ENCODE assay signal across 1 cellular context in the genomic region with DNA sequence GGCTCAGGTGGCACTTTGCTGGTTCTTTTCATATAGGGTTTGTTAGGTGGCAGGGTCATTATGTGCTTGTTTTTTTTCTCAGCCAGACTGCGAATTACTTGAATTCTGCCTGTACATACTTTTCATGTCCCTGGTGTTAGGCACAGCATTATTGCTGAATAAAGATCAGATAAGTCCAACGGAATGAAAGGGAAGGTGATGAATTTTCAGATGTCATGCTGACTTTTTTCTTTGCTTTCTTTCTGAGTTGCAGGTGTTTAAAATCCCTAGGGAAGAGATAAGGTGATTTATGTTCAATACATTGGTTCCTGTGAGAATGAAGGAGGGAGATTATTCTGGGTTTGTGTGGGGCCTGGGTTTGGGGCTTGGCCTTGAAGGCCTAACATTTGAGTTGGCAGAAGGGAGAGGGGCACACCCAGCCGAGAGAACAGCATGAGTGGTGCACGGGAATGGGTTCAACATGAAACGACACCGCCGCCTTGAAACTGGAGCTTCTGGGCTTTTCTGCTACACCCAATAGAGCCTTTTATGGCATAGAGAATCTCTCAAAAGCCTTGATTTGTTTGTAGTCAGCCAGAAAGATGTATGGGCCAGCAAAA.
TF ChIP-seq lines count a peak whose summit lies in the region.

No MANE protein-coding gene starts in this region.

TF ChIP-seq in GM23338, 12 proteins besides CTCF, POLR2A, EP300 and RAD21 (continued from another document):
- TF ChIP-seq, protein P1, sequence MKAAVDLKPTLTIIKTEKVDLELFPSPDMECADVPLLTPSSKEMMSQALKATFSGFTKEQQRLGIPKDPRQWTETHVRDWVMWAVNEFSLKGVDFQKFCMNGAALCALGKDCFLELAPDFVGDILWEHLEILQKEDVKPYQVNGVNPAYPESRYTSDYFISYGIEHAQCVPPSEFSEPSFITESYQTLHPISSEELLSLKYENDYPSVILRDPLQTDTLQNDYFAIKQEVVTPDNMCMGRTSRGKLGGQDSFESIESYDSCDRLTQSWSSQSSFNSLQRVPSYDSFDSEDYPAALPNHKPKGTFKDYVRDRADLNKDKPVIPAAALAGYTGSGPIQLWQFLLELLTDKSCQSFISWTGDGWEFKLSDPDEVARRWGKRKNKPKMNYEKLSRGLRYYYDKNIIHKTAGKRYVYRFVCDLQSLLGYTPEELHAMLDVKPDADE (IDR thresholded peaks at IDR 0.05), result no peak
- TF ChIP-seq, protein P2, sequence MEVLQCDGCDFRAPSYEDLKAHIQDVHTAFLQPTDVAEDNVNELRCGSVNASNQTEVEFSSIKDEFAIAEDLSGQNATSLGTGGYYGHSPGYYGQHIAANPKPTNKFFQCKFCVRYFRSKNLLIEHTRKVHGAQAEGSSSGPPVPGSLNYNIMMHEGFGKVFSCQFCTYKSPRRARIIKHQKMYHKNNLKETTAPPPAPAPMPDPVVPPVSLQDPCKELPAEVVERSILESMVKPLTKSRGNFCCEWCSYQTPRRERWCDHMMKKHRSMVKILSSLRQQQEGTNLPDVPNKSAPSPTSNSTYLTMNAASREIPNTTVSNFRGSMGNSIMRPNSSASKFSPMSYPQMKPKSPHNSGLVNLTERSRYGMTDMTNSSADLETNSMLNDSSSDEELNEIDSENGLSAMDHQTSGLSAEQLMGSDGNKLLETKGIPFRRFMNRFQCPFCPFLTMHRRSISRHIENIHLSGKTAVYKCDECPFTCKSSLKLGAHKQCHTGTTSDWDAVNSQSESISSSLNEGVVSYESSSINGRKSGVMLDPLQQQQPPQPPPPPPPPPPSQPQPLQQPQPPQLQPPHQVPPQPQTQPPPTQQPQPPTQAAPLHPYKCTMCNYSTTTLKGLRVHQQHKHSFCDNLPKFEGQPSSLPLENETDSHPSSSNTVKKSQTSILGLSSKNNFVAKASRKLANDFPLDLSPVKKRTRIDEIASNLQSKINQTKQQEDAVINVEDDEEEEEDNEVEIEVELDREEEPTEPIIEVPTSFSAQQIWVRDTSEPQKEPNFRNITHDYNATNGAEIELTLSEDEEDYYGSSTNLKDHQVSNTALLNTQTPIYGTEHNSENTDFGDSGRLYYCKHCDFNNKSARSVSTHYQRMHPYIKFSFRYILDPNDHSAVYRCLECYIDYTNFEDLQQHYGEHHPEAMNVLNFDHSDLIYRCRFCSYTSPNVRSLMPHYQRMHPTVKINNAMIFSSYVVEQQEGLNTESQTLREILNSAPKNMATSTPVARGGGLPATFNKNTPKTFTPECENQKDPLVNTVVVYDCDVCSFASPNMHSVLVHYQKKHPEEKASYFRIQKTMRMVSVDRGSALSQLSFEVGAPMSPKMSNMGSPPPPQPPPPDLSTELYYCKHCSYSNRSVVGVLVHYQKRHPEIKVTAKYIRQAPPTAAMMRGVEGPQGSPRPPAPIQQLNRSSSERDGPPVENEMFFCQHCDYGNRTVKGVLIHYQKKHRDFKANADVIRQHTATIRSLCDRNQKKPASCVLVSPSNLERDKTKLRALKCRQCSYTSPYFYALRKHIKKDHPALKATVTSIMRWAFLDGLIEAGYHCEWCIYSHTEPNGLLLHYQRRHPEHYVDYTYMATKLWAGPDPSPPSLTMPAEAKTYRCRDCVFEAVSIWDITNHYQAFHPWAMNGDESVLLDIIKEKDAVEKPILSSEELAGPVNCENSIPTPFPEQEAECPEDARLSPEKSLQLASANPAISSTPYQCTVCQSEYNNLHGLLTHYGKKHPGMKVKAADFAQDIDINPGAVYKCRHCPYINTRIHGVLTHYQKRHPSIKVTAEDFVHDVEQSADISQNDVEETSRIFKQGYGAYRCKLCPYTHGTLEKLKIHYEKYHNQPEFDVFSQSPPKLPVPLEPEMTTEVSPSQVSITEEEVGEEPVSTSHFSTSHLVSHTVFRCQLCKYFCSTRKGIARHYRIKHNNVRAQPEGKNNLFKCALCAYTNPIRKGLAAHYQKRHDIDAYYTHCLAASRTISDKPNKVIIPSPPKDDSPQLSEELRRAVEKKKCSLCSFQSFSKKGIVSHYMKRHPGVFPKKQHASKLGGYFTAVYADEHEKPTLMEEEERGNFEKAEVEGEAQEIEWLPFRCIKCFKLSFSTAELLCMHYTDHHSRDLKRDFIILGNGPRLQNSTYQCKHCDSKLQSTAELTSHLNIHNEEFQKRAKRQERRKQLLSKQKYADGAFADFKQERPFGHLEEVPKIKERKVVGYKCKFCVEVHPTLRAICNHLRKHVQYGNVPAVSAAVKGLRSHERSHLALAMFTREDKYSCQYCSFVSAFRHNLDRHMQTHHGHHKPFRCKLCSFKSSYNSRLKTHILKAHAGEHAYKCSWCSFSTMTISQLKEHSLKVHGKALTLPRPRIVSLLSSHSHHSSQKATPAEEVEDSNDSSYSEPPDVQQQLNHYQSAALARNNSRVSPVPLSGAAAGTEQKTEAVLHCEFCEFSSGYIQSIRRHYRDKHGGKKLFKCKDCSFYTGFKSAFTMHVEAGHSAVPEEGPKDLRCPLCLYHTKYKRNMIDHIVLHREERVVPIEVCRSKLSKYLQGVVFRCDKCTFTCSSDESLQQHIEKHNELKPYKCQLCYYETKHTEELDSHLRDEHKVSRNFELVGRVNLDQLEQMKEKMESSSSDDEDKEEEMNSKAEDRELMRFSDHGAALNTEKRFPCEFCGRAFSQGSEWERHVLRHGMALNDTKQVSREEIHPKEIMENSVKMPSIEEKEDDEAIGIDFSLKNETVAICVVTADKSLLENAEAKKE (CRISPR knock-in tag; IDR thresholded peaks at IDR 0.05), result no peak
- TF ChIP-seq POLR2AphosphoS5 (IDR thresholded peaks at IDR 0.05; ENCODE audit: low read depth) (no peak), EZH2 (IDR thresholded peaks at IDR 0.05; ENCODE audit: low read depth, unreplicated experiment) (no peak), EZH2phosphoT487 (IDR thresholded peaks at IDR 0.05; ENCODE audit: unreplicated experiment) (no peak), STAT1 (IDR thresholded peaks at IDR 0.05; ENCODE audit: unreplicated experiment) (no peak), NANOG (IDR thresholded peaks at IDR 0.05; ENCODE audit: borderline replicate concordance) (no peak), ZNF331 (CRISPR knock-in tag; IDR thresholded peaks at IDR 0.05; ENCODE audit: low read depth) (no peak), CREB1 (CRISPR knock-in tag; IDR thresholded peaks at IDR 0.05; ENCODE audit: low read depth) (no peak), ZNF114 (CRISPR knock-in tag; IDR thresholded peaks at IDR 0.05) (no peak)
- TF ChIP-seq, protein P3, sequence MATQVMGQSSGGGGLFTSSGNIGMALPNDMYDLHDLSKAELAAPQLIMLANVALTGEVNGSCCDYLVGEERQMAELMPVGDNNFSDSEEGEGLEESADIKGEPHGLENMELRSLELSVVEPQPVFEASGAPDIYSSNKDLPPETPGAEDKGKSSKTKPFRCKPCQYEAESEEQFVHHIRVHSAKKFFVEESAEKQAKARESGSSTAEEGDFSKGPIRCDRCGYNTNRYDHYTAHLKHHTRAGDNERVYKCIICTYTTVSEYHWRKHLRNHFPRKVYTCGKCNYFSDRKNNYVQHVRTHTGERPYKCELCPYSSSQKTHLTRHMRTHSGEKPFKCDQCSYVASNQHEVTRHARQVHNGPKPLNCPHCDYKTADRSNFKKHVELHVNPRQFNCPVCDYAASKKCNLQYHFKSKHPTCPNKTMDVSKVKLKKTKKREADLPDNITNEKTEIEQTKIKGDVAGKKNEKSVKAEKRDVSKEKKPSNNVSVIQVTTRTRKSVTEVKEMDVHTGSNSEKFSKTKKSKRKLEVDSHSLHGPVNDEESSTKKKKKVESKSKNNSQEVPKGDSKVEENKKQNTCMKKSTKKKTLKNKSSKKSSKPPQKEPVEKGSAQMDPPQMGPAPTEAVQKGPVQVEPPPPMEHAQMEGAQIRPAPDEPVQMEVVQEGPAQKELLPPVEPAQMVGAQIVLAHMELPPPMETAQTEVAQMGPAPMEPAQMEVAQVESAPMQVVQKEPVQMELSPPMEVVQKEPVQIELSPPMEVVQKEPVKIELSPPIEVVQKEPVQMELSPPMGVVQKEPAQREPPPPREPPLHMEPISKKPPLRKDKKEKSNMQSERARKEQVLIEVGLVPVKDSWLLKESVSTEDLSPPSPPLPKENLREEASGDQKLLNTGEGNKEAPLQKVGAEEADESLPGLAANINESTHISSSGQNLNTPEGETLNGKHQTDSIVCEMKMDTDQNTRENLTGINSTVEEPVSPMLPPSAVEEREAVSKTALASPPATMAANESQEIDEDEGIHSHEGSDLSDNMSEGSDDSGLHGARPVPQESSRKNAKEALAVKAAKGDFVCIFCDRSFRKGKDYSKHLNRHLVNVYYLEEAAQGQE (IDR thresholded peaks at IDR 0.05; ENCODE audit: unreplicated experiment), result no peak
